Comparison of ENCODE assay signal across 8 cellular contexts in genomic region chr6:110357696-110358535, GRCh38. TPM values are rescaled to one million over a fixed set of nuclear protein-coding genes. Genes with fewer than 3 reads are reported as not detected.
A peak's percentile ranks its signal among the peaks of the same experiment; 100 is the strongest.
DNase-seq lines count a peak whose midpoint lies in the region; ATAC-seq and TF ChIP-seq lines count a peak whose summit lies in the region.

Gene METTL24, minus strand, starts transcription at chr6:110358349. Its CDS starts 77 bp downstream, at chr6:110358272.

- peaks cover 5% of the 10 kb centered on the region for H3K9me3 Mint-ChIP-seq in Calu3 (ENCODE audit: low read depth, unreplicated experiment)
- no peaks in the 10 kb centered on the region for H3K9me3 Mint-ChIP-seq in central memory CD8-positive, alpha-beta T cell

- peaks cover 5% of the 10 kb centered on the region for H3K36me3 Mint-ChIP-seq in Calu3 (ENCODE audit: insufficient read depth, unreplicated experiment)
- peaks cover 1% of the 10 kb centered on the region for H3K36me3 Mint-ChIP-seq in central memory CD8-positive, alpha-beta T cell (ENCODE audit: insufficient read depth)

- peaks cover 64% of the 10 kb centered on the region for H3K27me3 Mint-ChIP-seq in Calu3 (ENCODE audit: unreplicated experiment)
- peaks cover 86% of the 10 kb centered on the region for H3K27me3 Mint-ChIP-seq in central memory CD8-positive, alpha-beta T cell

- no peak within 1 kb of the TSS for H3K27ac Mint-ChIP-seq in Calu3 (ENCODE audit: unreplicated experiment)
- no peak within 1 kb of the TSS for H3K27ac Mint-ChIP-seq in central memory CD8-positive, alpha-beta T cell (ENCODE audit: low read depth)

- DNase-seq in Calu3 (peak; percentile 44), Kasumi-1 (lab: John Stamatoyannopoulos, UW) (peak; percentile 17 to 26), right lobe of liver (peak in 1 of 3 donors; percentile 39), NCI-H2107 treated with DMSO at 0.1 percent for 48 hours (lab: John Stamatoyannopoulos, UW; ENCODE audit: unreplicated experiment) (no peak), HUDEP-2 (lab: John Stamatoyannopoulos, UW; ENCODE audit: unreplicated experiment in 76 of 76) (no peak)
- DNase-seq in central memory CD8-positive, alpha-beta T cell (ENCODE audit: low spot score in 2 of 2): no peak

- TF ChIP-seq CTCF in Calu3 (IDR thresholded peaks at IDR 0.05; ENCODE audit: unreplicated experiment) (no peak), right lobe of liver (IDR thresholded peaks at IDR 0.05) (peak in 2 of 4 donors; percentile 10 to 38)

- H3K4me3 ChIP-seq in right lobe of liver (peak within 1 kb of the TSS; percentile 48 to 64 (median 50)), thymus (ENCODE audit: low read length) (peak within 1 kb of the TSS; percentile 41)

- H3K4me3 Mint-ChIP-seq in Calu3 (ENCODE audit: low read depth, unreplicated experiment): peak within 1 kb of the TSS; percentile 62
- H3K4me3 Mint-ChIP-seq in central memory CD8-positive, alpha-beta T cell: peak within 1 kb of the TSS; percentile 76

- ATAC-seq in central memory CD8-positive, alpha-beta T cell (replicated peaks; ENCODE audit: extremely low read depth, poor library complexity, severe bottlenecking): peak; percentile 59
- peak; percentile 54 to 74 (median 61) for ATAC-seq in right lobe of liver
- no peak for ATAC-seq in GM21737 (IDR thresholded peaks at IDR 0.05; ENCODE audit: unreplicated experiment)

- intact Hi-C loops in Calu3 (cut with micrococcal nuclease; ENCODE audit: unreplicated experiment) (no loop called here), right lobe of liver (cut with DNase I) (no loop called here)

- no peak for TF ChIP-seq POLR2A in right lobe of liver (IDR thresholded peaks at IDR 0.05)

- H3K4me1 Mint-ChIP-seq in Calu3 (ENCODE audit: low read depth, unreplicated experiment): peaks cover 30% of the 10 kb centered on the region
- peaks cover 6% of the 10 kb centered on the region for H3K4me1 Mint-ChIP-seq in central memory CD8-positive, alpha-beta T cell

- no TSS peak for BruUV-seq in Calu3 (replicated peaks; lab: Mats Ljungman, UMichigan)

- H3K36me3 ChIP-seq in right lobe of liver (no peaks in the 10 kb centered on the region), thymus (ENCODE audit: control insufficient read depth, insufficient read depth) (no peaks in the 10 kb centered on the region)

- H3K27me3 ChIP-seq in right lobe of liver (no peaks in the 10 kb centered on the region), thymus (ENCODE audit: control insufficient read depth, insufficient read depth) (peaks cover 22% of the 10 kb centered on the region)

- H3K4me1 ChIP-seq in right lobe of liver: peaks cover 0 to 9% (median 0%) of the 10 kb centered on the region in 4 donors
- H3K4me1 ChIP-seq in thymus (ENCODE audit: control insufficient read depth, insufficient read depth, low read length): peaks cover 8% of the 10 kb centered on the region

- CTCF ChIA-PET in Calu3 (lab: Charles Lee): no interaction called here

- WGBS in right lobe of liver (ENCODE audit: insufficient coverage, low coverage, low lambda C conversion rate, missing lambda C conversion rate): 3% methylated on average over 33 of the region's 103 CpGs
- WGBS in thymus: under 1% methylated on average over 103 of the region's 103 CpGs

- H3K9me3 ChIP-seq in right lobe of liver (no peaks in the 10 kb centered on the region), thymus (ENCODE audit: control insufficient read depth) (no peaks in the 10 kb centered on the region)

- H3K27ac ChIP-seq in right lobe of liver (peak within 1 kb of the TSS in 1 of 3 donors; percentile 44), thymus (ENCODE audit: low read depth) (peak within 1 kb of the TSS; percentile 37)

RNA-seq across cellular contexts. Expression of gene METTL24, which starts in this region (rescaled TPM):
- total RNA-seq in Calu3 (2022) (not detected in 2 replicates), right lobe of liver (1 to 10 TPM in 2 of 6 experiments, under 1 TPM in 4; 0.37 to 1.0 (median 0.57) TPM)
- polyA plus RNA-seq in thymus: 0.50 TPM

Comparison
In these comparisons a context has a peak if more than half of its experiments do, and no peak if none do; other contexts are left out.
1. Peak in DNase-seq in Calu3; RNA of the gene not detected or under 1 TPM.
2. DNase-seq: peak in Kasumi-1 (2 of 2); none in central memory CD8-positive, alpha-beta T cell (0 of 2), NCI-H2107 treated with DMSO at 0.1 percent for 48 hours (single experiment) and HUDEP-2 (0 of 76).